In genomic region chr13:56515441-56515840, GRCh38 we compare ENCODE assay signal across 29 cellular contexts.
"Had no signal": no experiment of that assay in that cellular context is flagged by ENCODE, and none has a peak within 500 bp of the region (broad histone marks: within the 10 kb centered on the region; RNA-seq: fewer than 3 reads in every experiment).

No MANE protein-coding gene starts in this region.

- H3K9me3 ChIP-seq: gastrocnemius medialis had no signal

- H3K27ac ChIP-seq: brain microvascular endothelial cell, epithelial cell of prostate, gastrocnemius medialis, heart left ventricle, WERI-Rb-1 had no signal

- H3K36me3 ChIP-seq: brain microvascular endothelial cell, gastrocnemius medialis, heart left ventricle, WERI-Rb-1 had no signal

- FAIRE-seq: astrocyte, colon had no signal

- H3K27me3 ChIP-seq: brain microvascular endothelial cell, gastrocnemius medialis, heart left ventricle had no signal

- H3K4me3 ChIP-seq: gastrocnemius medialis, heart left ventricle had no signal

- DNase-seq: activated B cell treated with CpG ODN at 0.5 μM for 24 hours; activated CD4-positive, alpha-beta T cell treated with anti-CD3 and anti-CD28 coated beads for 48 hours; activated CD4-positive, alpha-beta T cell treated with anti-CD3 and anti-CD28 coated beads, Interleukin-2, amount 50 U/mL, for 1 hour; activated CD4-positive, alpha-beta T cell treated with anti-CD3 and anti-CD28 coated beads, Interleukin-2, amount 50 U/mL, for 48 hours; activated CD8-positive, alpha-beta memory T cell treated with anti-CD3 and anti-CD28 coated beads for 24 hours; activated CD8-positive, alpha-beta T cell treated with anti-CD3 and anti-CD28 coated beads for 36 hours; activated effector memory CD4-positive, alpha-beta T cell treated with Interleukin-2 at 50 U/mL for 16 hours; activated gamma-delta T cell treated with Interleukin-2 at 50 U/mL for 16 hours; activated naive CD4-positive, alpha-beta T cell treated with anti-CD3 and anti-CD28 coated beads, Interleukin-2, amount 50 U/mL, for 16 hours; activated naive CD4-positive, alpha-beta T cell treated with Interleukin-2 at 50 U/mL for 16 hours; activated T-cell treated with anti-CD3 and anti-CD28 coated beads, Interleukin-2, amount 50 U/mL, for 4 hours; amniotic stem cell; anterior cingulate cortex; brain microvascular endothelial cell; caudate nucleus; cortex of kidney; dermis blood vessel endothelial cell; effector CD4-positive, alpha-beta T cell; effector memory CD8-positive, alpha-beta T cell; foreskin fibroblast; gastrocnemius medialis; glutamatergic neuron; heart left ventricle; T-helper 17 cell; T1000; WERI-Rb-1 had no signal

- H3K4me1 ChIP-seq: gastrocnemius medialis, heart left ventricle had no signal
